Comparison of ENCODE assay signal across 8 cellular contexts in genomic region chr3:160486459-160486869, GRCh38. TPM values are rescaled to one million over a fixed set of nuclear protein-coding genes. Genes with fewer than 3 reads are reported as not detected.
DNase-seq lines count a peak whose midpoint lies in the region; ATAC-seq, FAIRE-seq and TF ChIP-seq lines count a peak whose summit lies in the region.

No MANE protein-coding gene starts in this region.

- ATAC-seq in GM18511 (IDR thresholded peaks at IDR 0.05; ENCODE audit: unreplicated experiment): no peak

- no peaks in the 10 kb centered on the region for H3K36me3 ChIP-seq in left ventricle myocardium inferior
- no peaks in the 10 kb centered on the region for H3K36me3 ChIP-seq in bronchial epithelial cell (ENCODE audit: control insufficient read depth, insufficient read depth, low read length)

- no peak overlapping the region for H3K27ac ChIP-seq in left ventricle myocardium inferior (replicated peaks)

- DNase-seq in left ventricle myocardium inferior: no peak
- no peak for DNase-seq in cardiac septum (ENCODE audit: low spot score)
- peak; percentile 43 for DNase-seq in NCI-H524 treated with DMSO at 0.1 percent for 48 hours (lab: John Stamatoyannopoulos, UW)
- peak; percentile 47 for DNase-seq in bronchial epithelial cell (ENCODE audit: low read depth)
- peak; percentile 39 for DNase-seq in middle frontal gyrus (ENCODE audit: extremely low spot score, low spot score)
- no peak for DNase-seq in posterior cingulate gyrus
- DNase-seq in OCI-M2 (lab: John Stamatoyannopoulos, UW; ENCODE audit: unreplicated experiment): no peak

- H3K4me1 ChIP-seq in left ventricle myocardium inferior: peaks cover 9% of the 10 kb centered on the region

- H3K27me3 ChIP-seq in left ventricle myocardium inferior (ENCODE audit: low read depth) (peaks cover 9% of the 10 kb centered on the region), bronchial epithelial cell (ENCODE audit: control insufficient read depth, insufficient read depth, low read length) (no peaks in the 10 kb centered on the region)

- intact Hi-C loops in left ventricle myocardium inferior (cut with micrococcal nuclease) (no loop called here), cardiac septum (cut with DNase I) (no loop called here), posterior cingulate gyrus (cut with DNase I) (loop anchor here (5.0 kb wide), 4 partner anchors 74 to 454 kb away; partner anchors contain the start of genes IFT80 and SMC4)

- no peak for FAIRE-seq in bronchial epithelial cell (lab: Jason Lieb, UNC)

- TF ChIP-seq CTCF in left ventricle myocardium inferior (IDR thresholded peaks at IDR 0.05; ENCODE audit: borderline replicate concordance) (peak; percentile 67), bronchial epithelial cell (IDR thresholded peaks at IDR 0.05; ENCODE audit: insufficient read depth, low read length, severe bottlenecking) (no peak)

- no peaks in the 10 kb centered on the region for H3K9me3 ChIP-seq in left ventricle myocardium inferior (replicated peaks)

- H3K4me3 ChIP-seq in left ventricle myocardium inferior: no peak overlapping the region
- H3K4me3 ChIP-seq in bronchial epithelial cell (ENCODE audit: low read depth, low read length): no peak overlapping the region

RNA-seq across cellular contexts. Expression of gene TRIM59, which starts 36.9 kb away (rescaled TPM):
- 0.77 TPM for total RNA-seq in left ventricle myocardium inferior
- 0.51 TPM for total RNA-seq in cardiac septum
- 5.8 and 6.5 TPM in 2 replicates for total RNA-seq in bronchial epithelial cell

Comparison
In these comparisons a context has a peak if more than half of its experiments do, and no peak if none do; other contexts are left out.
1. DNase-seq: peak in NCI-H524 treated with DMSO at 0.1 percent for 48 hours (single experiment), bronchial epithelial cell (single experiment) and middle frontal gyrus (single experiment); none in left ventricle myocardium inferior (single experiment), cardiac septum (single experiment), posterior cingulate gyrus (0 of 10) and OCI-M2 (single experiment).